ENCODE assay signal across 8 cellular contexts in the genomic region with DNA sequence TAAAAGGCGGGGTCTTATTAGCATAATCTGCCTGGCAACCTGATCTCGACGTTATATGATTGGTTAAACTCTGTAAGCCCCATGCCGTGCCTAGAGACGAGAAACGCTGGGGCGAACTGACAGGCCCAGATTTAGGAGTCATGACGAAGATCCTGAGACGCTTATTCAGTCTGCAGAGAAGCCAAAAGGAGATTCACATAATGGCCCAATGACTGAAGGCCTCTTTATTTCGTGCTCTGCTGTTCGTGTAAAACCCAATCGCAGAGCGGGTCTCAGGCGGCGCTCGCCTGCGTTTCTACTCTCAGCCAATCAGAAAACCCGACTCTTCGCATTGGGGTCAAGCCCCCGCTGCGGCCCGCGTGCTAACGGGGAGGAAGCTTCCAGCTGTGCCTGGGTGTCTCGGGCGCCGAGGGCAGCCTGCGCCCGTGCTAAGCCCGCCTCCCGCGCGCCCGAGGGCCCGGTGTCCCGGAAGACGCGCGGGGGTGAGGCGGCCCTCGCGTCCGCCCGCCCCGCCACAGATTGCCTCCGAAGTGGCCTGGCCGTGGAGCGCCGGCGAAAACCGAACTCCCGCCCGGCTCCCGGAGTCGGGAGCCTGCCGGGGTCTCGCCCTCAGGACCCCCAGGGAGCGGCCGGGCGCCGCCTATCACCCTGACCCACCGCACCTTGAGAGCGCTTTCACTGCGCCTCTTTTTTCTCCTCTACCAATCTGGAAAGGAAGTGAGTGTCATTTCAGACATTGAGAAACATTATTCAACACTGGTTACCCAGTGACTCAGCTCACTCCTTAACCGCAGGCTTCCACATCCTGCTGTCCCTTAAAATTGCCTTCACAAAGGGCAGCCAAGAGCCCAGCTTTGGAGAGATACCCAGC. TPM values are rescaled to one million over a fixed set of nuclear protein-coding genes. Genes with fewer than 3 reads are reported as not detected.
DNase-seq lines count a peak whose midpoint lies in the region; ATAC-seq and TF ChIP-seq lines count a peak whose summit lies in the region.

No MANE protein-coding gene starts in this region.

- no peaks in the 10 kb centered on the region for H3K36me3 ChIP-seq in smooth muscle cell (ENCODE audit: low read depth)

- no peak for TF ChIP-seq CTCF in AG09309 (IDR thresholded peaks at IDR 0.05; ENCODE audit: control insufficient read depth, insufficient read depth, low read depth, low read length, missing control alignments)
- no peak for TF ChIP-seq CTCF in activated B cell treated with CpG ODN at 0.5 μM for 24 hours (IDR thresholded peaks at IDR 0.05)
- TF ChIP-seq CTCF in smooth muscle cell (IDR thresholded peaks at IDR 0.05; ENCODE audit: borderline replicate concordance, insufficient read depth, poor library complexity, severe bottlenecking), result no peak

- intact Hi-C loops in activated B cell treated with CpG ODN at 0.5 μM for 24 hours (cut with micrococcal nuclease), result loop anchor here (1.0 to 10.0 kb wide), 10 partner anchors 30 to 912 kb away; a partner anchor contains a TSS

- H3K4me1 Mint-ChIP-seq in activated B cell treated with CpG ODN at 0.5 μM for 24 hours (peaks cover 29% of the 10 kb centered on the region), immature natural killer cell (peaks cover 46 to 48% of the 10 kb centered on the region in 2 donors)

- peak; percentile 99 for DNase-seq in AG09309 (ENCODE audit: low read depth)
- DNase-seq in NCI-H226, result peak; percentile 95
- DNase-seq in activated B cell treated with CpG ODN at 0.5 μM for 24 hours, result peak; percentile 81
- peak; percentile 81 to 100 (median 97) for DNase-seq in caudate nucleus (lab: John Stamatoyannopoulos, UW)
- peak; percentile 95 to 96 (median 96) for DNase-seq in immature natural killer cell
- DNase-seq in smooth muscle cell (lab: John Stamatoyannopoulos, UW; ENCODE audit: unreplicated experiment), result peak; percentile 87

- under 1% methylated on average over 65 of the region's 65 CpGs for WGBS in smooth muscle cell (ENCODE audit: low lambda C conversion rate)

- peak overlapping the region; percentile 87 for H2AFZ ChIP-seq in smooth muscle cell (ENCODE audit: low read depth)

- H3K9me3 Mint-ChIP-seq in activated B cell treated with CpG ODN at 0.5 μM for 24 hours (no peaks in the 10 kb centered on the region), immature natural killer cell (no peaks in the 10 kb centered on the region)

- peaks cover 14% of the 10 kb centered on the region for H4K20me1 ChIP-seq in smooth muscle cell (ENCODE audit: low read depth)

- peak overlapping the region; percentile 86 for H3K4me2 ChIP-seq in smooth muscle cell

- H3K27ac ChIP-seq in caudate nucleus (ENCODE audit: low read depth, low read length), result peak overlapping the region; percentile 100
- peak overlapping the region; percentile 100 for H3K27ac ChIP-seq in smooth muscle cell (ENCODE audit: low read depth)

- CTCF ChIA-PET in activated B cell treated with CpG ODN at 0.5 μM for 24 hours (lab: Charles Lee), result interaction anchor here (1.0 to 1.8 kb wide), 6 partner anchors 10 to 129 kb away, joined by 3 to 18 read pairs (median 4); no protein-coding TSS in a partner anchor

- H3K9me3 ChIP-seq in smooth muscle cell (replicated peaks; ENCODE audit: low read depth), result no peaks in the 10 kb centered on the region

- H3K4me3 Mint-ChIP-seq in activated B cell treated with CpG ODN at 0.5 μM for 24 hours (peak overlapping the region; percentile 99), immature natural killer cell (peak overlapping the region; percentile 99 to 100 (median 99))

- H3K9ac ChIP-seq in smooth muscle cell (ENCODE audit: low read depth), result peak overlapping the region; percentile 99

- H3K4me3 ChIP-seq in AG09309 (ENCODE audit: control insufficient read depth, low read depth, low read length) (peak overlapping the region; percentile 62), smooth muscle cell (peak overlapping the region; percentile 84)

- peaks cover 38% of the 10 kb centered on the region for H3K79me2 ChIP-seq in smooth muscle cell (ENCODE audit: low read depth)

- no peaks in the 10 kb centered on the region for H3K27me3 ChIP-seq in smooth muscle cell (ENCODE audit: low read depth)

- H3F3A ChIP-seq in smooth muscle cell (ENCODE audit: low read depth), result no peaks in the 10 kb centered on the region

- peaks cover 5% of the 10 kb centered on the region for H3K4me1 ChIP-seq in smooth muscle cell (ENCODE audit: low read depth)

- POLR2A ChIA-PET in activated B cell treated with CpG ODN at 0.5 μM for 24 hours (lab: Charles Lee), result interaction anchor here (0.6 to 4.2 kb wide), 38 partner anchors 9 to 1684 kb away, joined by 3 to 59 read pairs (median 6); a partner anchor contains a TSS

- ATAC-seq in GM19023 (IDR thresholded peaks at IDR 0.05; ENCODE audit: unreplicated experiment), result peak; percentile 75
- ATAC-seq in HG03196 (IDR thresholded peaks at IDR 0.05; ENCODE audit: unreplicated experiment), result peak; percentile 76
- ATAC-seq in activated B cell treated with CpG ODN at 0.5 μM for 24 hours (ENCODE audit: low read depth), result peak; percentile 71

- H3K36me3 Mint-ChIP-seq in activated B cell treated with CpG ODN at 0.5 μM for 24 hours (ENCODE audit: low read depth), result peaks cover 6% of the 10 kb centered on the region
- H3K36me3 Mint-ChIP-seq in immature natural killer cell, result peaks cover 0 to 4% (median 3%) of the 10 kb centered on the region in 3 donors

- H3K27ac Mint-ChIP-seq in activated B cell treated with CpG ODN at 0.5 μM for 24 hours, result peak overlapping the region; percentile 100
- peak overlapping the region; percentile 100 for H3K27ac Mint-ChIP-seq in immature natural killer cell

- peaks cover 4% of the 10 kb centered on the region for H3K27me3 Mint-ChIP-seq in activated B cell treated with CpG ODN at 0.5 μM for 24 hours
- H3K27me3 Mint-ChIP-seq in immature natural killer cell (ENCODE audit: low read depth in 3 of 3), result peaks cover 8 to 18% (median 10%) of the 10 kb centered on the region in 3 donors

RNA-seq across cellular contexts. Expression of a gene that starts 0.4 kb away (rescaled TPM):
- total RNA-seq in activated B cell treated with CpG ODN at 0.5 μM for 24 hours, result 14.6 and 15.3 TPM in 2 replicates
- polyA plus RNA-seq in immature natural killer cell, result 1 to 10 TPM in 2 of 3 donors, not detected in 1; 1.3 to 5.0 TPM
- total RNA-seq in smooth muscle cell, result 12.2 and 14.2 TPM in 2 replicates
- 3.7 and 7.2 TPM in 2 replicates for polyA plus RNA-seq in smooth muscle cell

Comparison
In these comparisons a context has a peak if more than half of its experiments do, and no peak if none do; other contexts are left out.
1. Peak in every context shown above with its lines: DNase-seq, ATAC-seq, H3K4me3 ChIP-seq and H3K27ac ChIP-seq.